Comparison of ENCODE assay signal across 1 cellular context in the genomic region with DNA sequence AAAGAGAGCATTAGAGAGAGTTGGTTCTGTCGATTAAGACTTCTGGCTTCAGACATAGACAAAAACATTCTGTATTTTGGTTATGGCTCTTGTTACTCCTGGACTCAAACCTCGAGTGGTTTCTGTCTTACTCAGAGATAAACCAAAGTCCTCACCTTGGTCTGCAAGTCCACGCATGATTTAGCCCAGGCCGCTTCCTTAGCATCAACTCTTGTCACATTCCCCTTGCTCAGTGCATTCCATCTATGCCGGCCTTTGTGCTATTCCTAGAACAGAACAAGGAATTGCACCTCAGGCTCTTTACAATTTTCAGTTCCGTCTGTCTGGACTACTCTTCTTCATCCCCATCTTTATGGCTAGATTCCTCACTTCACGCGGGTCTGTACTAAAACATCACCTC.
TF ChIP-seq lines count a peak whose summit lies in the region.

No MANE protein-coding gene starts in this region.

TF ChIP-seq in GM12878, 131 proteins besides CTCF, POLR2A, EP300 and RAD21:
- TF ChIP-seq, protein P1, sequence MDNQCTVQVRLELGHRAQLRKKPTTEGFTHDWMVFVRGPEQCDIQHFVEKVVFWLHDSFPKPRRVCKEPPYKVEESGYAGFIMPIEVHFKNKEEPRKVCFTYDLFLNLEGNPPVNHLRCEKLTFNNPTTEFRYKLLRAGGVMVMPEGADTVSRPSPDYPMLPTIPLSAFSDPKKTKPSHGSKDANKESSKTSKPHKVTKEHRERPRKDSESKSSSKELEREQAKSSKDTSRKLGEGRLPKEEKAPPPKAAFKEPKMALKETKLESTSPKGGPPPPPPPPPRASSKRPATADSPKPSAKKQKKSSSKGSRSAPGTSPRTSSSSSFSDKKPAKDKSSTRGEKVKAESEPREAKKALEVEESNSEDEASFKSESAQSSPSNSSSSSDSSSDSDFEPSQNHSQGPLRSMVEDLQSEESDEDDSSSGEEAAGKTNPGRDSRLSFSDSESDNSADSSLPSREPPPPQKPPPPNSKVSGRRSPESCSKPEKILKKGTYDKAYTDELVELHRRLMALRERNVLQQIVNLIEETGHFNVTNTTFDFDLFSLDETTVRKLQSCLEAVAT (IDR thresholded peaks at IDR 0.05) = no peak
- TF ChIP-seq RUNX3 (IDR thresholded peaks at IDR 0.05; ENCODE audit: low read length) (peak; percentile 41), CBX3 (IDR thresholded peaks at IDR 0.05; ENCODE audit: borderline replicate concordance, low read depth) (no peak)
